Comparison of ENCODE assay signal across 8 cellular contexts in genomic region chr1:44035726-44036408, GRCh38. TPM values are rescaled to one million over a fixed set of nuclear protein-coding genes. Genes with fewer than 3 reads are reported as not detected.
DNase-seq lines count a peak whose midpoint lies in the region; ATAC-seq, FAIRE-seq and TF ChIP-seq lines count a peak whose summit lies in the region.

No MANE protein-coding gene starts in this region.

- no peaks in the 10 kb centered on the region for H3K36me3 ChIP-seq in SK-N-MC (ENCODE audit: insufficient read depth, low read length)
- H3K36me3 ChIP-seq in fibroblast of lung (ENCODE audit: control insufficient read depth, insufficient read depth, low read length) = no peaks in the 10 kb centered on the region

- H3K27ac ChIP-seq in SK-N-MC (peak overlapping the region; percentile 44), fibroblast of lung (ENCODE audit: insufficient read depth, low read length) (no peak overlapping the region)

- no peak overlapping the region for H3K4me2 ChIP-seq in fibroblast of lung (ENCODE audit: extremely low read depth, insufficient read depth, low read length)

- intact Hi-C loops in posterior vena cava (cut with DNase I) = no loop called here

- H3K79me2 ChIP-seq in fibroblast of lung (ENCODE audit: control insufficient read depth, insufficient read depth, low read length) = no peaks in the 10 kb centered on the region

- H3K4me1 ChIP-seq in fibroblast of lung (ENCODE audit: control insufficient read depth, extremely low read depth, insufficient read depth, low read length) = peaks cover 19% of the 10 kb centered on the region

- no peak for ATAC-seq in GM19023 (IDR thresholded peaks at IDR 0.05; ENCODE audit: unreplicated experiment)
- ATAC-seq in HG03378 (IDR thresholded peaks at IDR 0.05; ENCODE audit: unreplicated experiment) = no peak

- peak; percentile 41 for TF ChIP-seq CTCF in D721Med (IDR thresholded peaks at IDR 0.05; ENCODE audit: insufficient read depth, missing control alignments)
- peak in 1 of 2 donors; percentile 15 for TF ChIP-seq CTCF in fibroblast of lung (conservative IDR thresholded peaks at IDR 0.05 in 1 of 2, IDR thresholded peaks at IDR 0.05 in 1 of 2; ENCODE audit: low read depth in 1 of 2, low read length in 2 of 2)

- no peaks in the 10 kb centered on the region for H3K27me3 ChIP-seq in fibroblast of lung (ENCODE audit: control insufficient read depth, insufficient read depth, low read length)

- no peak for FAIRE-seq in D721Med (lab: Jason Lieb, UNC)

- no peaks in the 10 kb centered on the region for H3K9me3 ChIP-seq in SK-N-MC (ENCODE audit: low read depth, low read length)
- no peaks in the 10 kb centered on the region for H3K9me3 ChIP-seq in fibroblast of lung (ENCODE audit: control insufficient read depth, insufficient read depth, low read depth, low read length)

- no peaks in the 10 kb centered on the region for H4K20me1 ChIP-seq in fibroblast of lung (ENCODE audit: control insufficient read depth, extremely low read depth, insufficient read depth, low read length)

- DNase-seq in D721Med (ENCODE audit: insufficient read length, low spot score) = no peak
- no peak for DNase-seq in SK-N-MC (ENCODE audit: low read depth, low spot score)
- DNase-seq in fibroblast of lung (ENCODE audit: low read depth in 2 of 2) = peak; percentile 10 to 23
- peak; percentile 84 for DNase-seq in posterior vena cava (ENCODE audit: low spot score)
- no peak for DNase-seq in activated gamma-delta T cell treated with Interleukin-2 at 50 U/mL for 16 hours
- no peak for DNase-seq in KG1 (lab: John Stamatoyannopoulos, UW)

- no peak overlapping the region for H3K4me3 ChIP-seq in SK-N-MC
- no peak overlapping the region for H3K4me3 ChIP-seq in fibroblast of lung (replicated peaks in 1 of 4; ENCODE audit: control extremely low read depth in 1 of 4, insufficient read depth in 1 of 4, low read depth in 3 of 4, low read length in 4 of 4)

- H3K9ac ChIP-seq in SK-N-MC (ENCODE audit: insufficient read length) (peak overlapping the region; percentile 21), fibroblast of lung (ENCODE audit: insufficient read depth, low read length) (no peak overlapping the region)

- no peak overlapping the region for H2AFZ ChIP-seq in fibroblast of lung (ENCODE audit: low read length)

RNA-seq across cellular contexts. Expression of gene SLC6A9, which starts 4.6 kb away (rescaled TPM):
- 13.6 and 19.5 TPM in 2 replicates for total RNA-seq in fibroblast of lung
- polyA plus RNA-seq in fibroblast of lung = 3.3 and 3.4 TPM in 2 replicates
- polyA plus RNA-seq in fibroblast of lung (2012) = 5.4 and 7.3 TPM in 2 replicates
- polyA minus RNA-seq in fibroblast of lung (ENCODE audit: low replicate concordance) = 16.0 and 30.7 TPM in 2 replicates
- total RNA-seq in posterior vena cava = 10 to 100 TPM in 1 of 2 donors, 1 to 10 TPM in 1; 7.8 to 12.2 TPM

RNA-seq across cellular contexts. Expression of gene CCDC24, which starts 44.5 kb away (rescaled TPM):
- 1.0 and 3.5 TPM in 2 replicates for total RNA-seq in fibroblast of lung
- polyA plus RNA-seq in fibroblast of lung = 0.63 and 0.94 TPM in 2 replicates
- polyA plus RNA-seq in fibroblast of lung (2012) = 2.9 and 3.4 TPM in 2 replicates
- polyA minus RNA-seq in fibroblast of lung (ENCODE audit: low replicate concordance) = 2.7 and 2.8 TPM in 2 replicates
- 1 to 10 TPM; 2.5 to 4.1 TPM for total RNA-seq in posterior vena cava

RNA-seq across cellular contexts. Expression of gene B4GALT2, which starts 56.9 kb away (rescaled TPM):
- total RNA-seq in fibroblast of lung = 46.0 and 55.0 TPM in 2 replicates
- 40.6 and 40.7 TPM in 2 replicates for polyA plus RNA-seq in fibroblast of lung
- polyA plus RNA-seq in fibroblast of lung (2012) = 81.3 and 83.0 TPM in 2 replicates
- polyA minus RNA-seq in fibroblast of lung (ENCODE audit: low replicate concordance) = 130 and 150 TPM in 2 replicates
- 10 to 100 TPM; 39.0 to 45.7 TPM for total RNA-seq in posterior vena cava

Comparison
In these comparisons a context has a peak if more than half of its experiments do, and no peak if none do; other contexts are left out.
1. DNase-seq: peak in fibroblast of lung (2 of 2) and posterior vena cava (single experiment); none in D721Med (single experiment), SK-N-MC (single experiment), activated gamma-delta T cell treated with Interleukin-2 at 50 U/mL for 16 hours (single experiment) and KG1 (single experiment).